8 cellular contexts compared by ENCODE assay signal in genomic region chr16:9090101-9090959, GRCh38. TPM values are rescaled to one million over a fixed set of nuclear protein-coding genes. Genes with fewer than 3 reads are reported as not detected.
DNase-seq lines count a peak whose midpoint lies in the region; ATAC-seq, FAIRE-seq and TF ChIP-seq lines count a peak whose summit lies in the region.

No MANE protein-coding gene starts in this region.

- H3K27me3 ChIP-seq in adipocyte (replicated peaks; ENCODE audit: control insufficient read depth, insufficient read depth, low read length) (no peaks in the 10 kb centered on the region), right atrium auricular region (no peaks in the 10 kb centered on the region)

- CTCF ChIA-PET in RWPE1 (lab: Yijun Ruan, JAX) = interaction anchor here (0.6 kb wide), 1 partner anchor 13 kb away, joined by 3 read pairs; no protein-coding TSS in a partner anchor

- peaks cover 18% of the 10 kb centered on the region for H3K4me1 ChIP-seq in adipocyte (ENCODE audit: control insufficient read depth, insufficient read depth, low read length)
- H3K4me1 ChIP-seq in right atrium auricular region = peaks cover 0 to 29% of the 10 kb centered on the region in 2 donors

- TF ChIP-seq CTCF in GM12875 (IDR thresholded peaks at IDR 0.05; ENCODE audit: borderline replicate concordance, insufficient read depth, low read depth, low read length) = no peak
- TF ChIP-seq CTCF in RWPE1 (conservative IDR thresholded peaks at IDR 0.05; ENCODE audit: low read depth) = no peak
- TF ChIP-seq CTCF in right atrium auricular region (IDR thresholded peaks at IDR 0.05) = no peak

- no peak for FAIRE-seq in GM19239 (lab: Jason Lieb, UNC)

- H3K27ac ChIP-seq in RWPE1 (peak overlapping the region; percentile 92), right atrium auricular region (peak overlapping the region; percentile 90 to 91)

- POLR2A ChIA-PET in RWPE1 (lab: Yijun Ruan, JAX; ENCODE audit: low non-redundant PET) = interaction anchor here (0.6 to 1.1 kb wide), 5 partner anchors 12 to 97 kb away, joined by 3 to 7 read pairs (median 4); no protein-coding TSS in a partner anchor

- H3K9ac ChIP-seq in adipocyte (ENCODE audit: low read length) = peak overlapping the region; percentile 93

- no peaks in the 10 kb centered on the region for H3K9me3 ChIP-seq in adipocyte (ENCODE audit: control insufficient read depth, low read length)
- H3K9me3 ChIP-seq in right atrium auricular region = no peaks in the 10 kb centered on the region

- H3K4me3 ChIP-seq in GM12875 (ENCODE audit: low read depth, low read length) (peak overlapping the region; percentile 54), adipocyte (ENCODE audit: low read length) (peak overlapping the region; percentile 83), right atrium auricular region (peak overlapping the region; percentile 44 to 64)

- no peak for TF ChIP-seq POLR2A in GM18505 (IDR thresholded peaks at IDR 0.05; ENCODE audit: borderline replicate concordance, extremely low read depth, insufficient read depth, insufficient read length)

- peaks cover 21% of the 10 kb centered on the region for H3K36me3 ChIP-seq in adipocyte (ENCODE audit: control insufficient read depth, insufficient read depth, low read length, severe bottlenecking)
- H3K36me3 ChIP-seq in right atrium auricular region = peaks cover 7% of the 10 kb centered on the region

- ATAC-seq in GM18505 (IDR thresholded peaks at IDR 0.05; ENCODE audit: unreplicated experiment) (no peak), HG03342 (IDR thresholded peaks at IDR 0.05; ENCODE audit: unreplicated experiment) (no peak)

- no peak for DNase-seq in RWPE1 (ENCODE audit: low spot score)
- peak; percentile 57 for DNase-seq in adipocyte (ENCODE audit: low read depth)
- peak; percentile 63 for DNase-seq in right atrium auricular region (ENCODE audit: low spot score)
- peak; percentile 75 for DNase-seq in retina
- no peak for DNase-seq in GM19239 (ENCODE audit: insufficient read length, low spot score)

RNA-seq across cellular contexts. Expression of gene HAPSTR1, which starts 1.1 kb away (rescaled TPM):
- 10 to 100 TPM; 36.1 to 38.6 TPM for total RNA-seq in right atrium auricular region

Comparison
In these comparisons a context has a peak if more than half of its experiments do, and no peak if none do; other contexts are left out.
1. DNase-seq: peak in adipocyte (single experiment), right atrium auricular region (single experiment) and retina (single experiment); none in RWPE1 (single experiment) and GM19239 (single experiment).
2. Peak in every context shown above with its lines, with median percentiles within 50 percentile points of each other: H3K4me3 ChIP-seq.